Comparison of ENCODE assay signal across 17 cellular contexts in genomic region chr4:151356510-151356909, GRCh38. TPM values are rescaled to one million over a fixed set of nuclear protein-coding genes. Genes with fewer than 3 reads are reported as not detected.
DNase-seq lines count a peak whose midpoint lies in the region; ATAC-seq and TF ChIP-seq lines count a peak whose summit lies in the region.
"Had no signal": no experiment of that assay in that cellular context is flagged by ENCODE, and none has a peak within 500 bp of the region (broad histone marks: within the 10 kb centered on the region; RNA-seq: fewer than 3 reads in every experiment).

No MANE protein-coding gene starts in this region.

- no peak overlapping the region for H3K27ac ChIP-seq in foreskin keratinocyte
- H3K27ac ChIP-seq in aorta (ENCODE audit: low read depth in 1 of 2, low read length in 2 of 2), result no peak overlapping the region
- H3K27ac ChIP-seq: hepatocyte, SK-N-MC, stomach, VCaP had no signal

- no peak for TF ChIP-seq CTCF in foreskin keratinocyte (conservative IDR thresholded peaks at IDR 0.05)

- 91 to 92% methylated on average over 1 of the region's 1 CpG for WGBS in aorta, 2 donors

- ATAC-seq in foreskin keratinocyte, result peak; percentile 81
- no peak for ATAC-seq in HG03135 (IDR thresholded peaks at IDR 0.05; ENCODE audit: unreplicated experiment)
- ATAC-seq in HG02885 (IDR thresholded peaks at IDR 0.05; ENCODE audit: poor library complexity, unreplicated experiment), result no peak
- ATAC-seq in GM18873 (IDR thresholded peaks at IDR 0.05; ENCODE audit: low FRiP score, unreplicated experiment), result no peak
- no peak for ATAC-seq in aorta (ENCODE audit: low FRiP score)
- ATAC-seq: activated CD8-positive, alpha-beta T cell treated with anti-CD3 and anti-CD28 coated beads, Interleukin-2, amount 10 ng/mL, durations not matched to agents 7 days and 5 days; left ventricle myocardium superior; naive thymus-derived CD8-positive, alpha-beta T cell had no signal

- H3K9me3 ChIP-seq in aorta (ENCODE audit: control insufficient read depth, low read length), result peaks cover 2% of the 10 kb centered on the region
- H3K9me3 ChIP-seq: stomach had no signal

- H3K27me3 ChIP-seq in foreskin keratinocyte (no peaks in the 10 kb centered on the region), aorta (ENCODE audit: control insufficient read depth in 1 of 2, insufficient read depth in 2 of 2, low read length in 1 of 2) (no peaks in the 10 kb centered on the region)
- H3K27me3 ChIP-seq: hepatocyte, stomach had no signal

- DNase-seq in AG08395 (ENCODE audit: low spot score) (peak; percentile 52), HS-5 (ENCODE audit: low read depth) (peak; percentile 25), SW480 (ENCODE audit: low spot score) (peak; percentile 22), foreskin keratinocyte (peak; percentile 20 to 54), aorta (no peak)
- DNase-seq: activated CD8-positive, alpha-beta T cell treated with anti-CD3 and anti-CD28 coated beads, Interleukin-2, amount 10 ng/mL, durations not matched to agents 7 days and 5 days; left ventricle myocardium superior; naive thymus-derived CD8-positive, alpha-beta T cell; NCI-H1694; stomach had no signal

- H3K4me3 ChIP-seq in aorta (ENCODE audit: low read length in 2 of 2), result no peak overlapping the region
- H3K4me3 ChIP-seq: hepatocyte, SK-N-MC, stomach had no signal

- no peaks in the 10 kb centered on the region for H3K36me3 ChIP-seq in aorta (ENCODE audit: control insufficient read depth in 1 of 2, insufficient read depth in 2 of 2, low read length in 1 of 2)
- H3K36me3 ChIP-seq: stomach had no signal

- intact Hi-C loops in aorta (cut with DNase I), result no loop called here

- H3K4me1 ChIP-seq in foreskin keratinocyte (peaks cover 14% of the 10 kb centered on the region), aorta (ENCODE audit: control insufficient read depth in 1 of 2, insufficient read depth in 2 of 2, low read length in 2 of 2) (no peaks in the 10 kb centered on the region)
- H3K4me1 ChIP-seq: stomach had no signal

RNA-seq across cellular contexts. Expression of gene SH3D19, which starts 31.1 kb away (rescaled TPM):
- total RNA-seq in foreskin keratinocyte (39.4 and 42.4 TPM in 2 replicates), aorta (100 to 1,000 TPM in 1 of 2 donors, 10 to 100 TPM in 1; 71.5 to 110 TPM)
- polyA plus RNA-seq in foreskin keratinocyte (12.8 and 15.1 TPM in 2 replicates), aorta (10 to 100 TPM; 44.1 to 47.3 TPM)
- total RNA-seq: activated CD8-positive, alpha-beta T cell treated with anti-CD3 and anti-CD28 coated beads, Interleukin-2, amount 10 ng/mL, durations not matched to agents 7 days and 5 days had no signal

RNA-seq across cellular contexts. Expression of gene FHIP1A, which starts 52.5 kb away (rescaled TPM):
- total RNA-seq in foreskin keratinocyte, result 17.0 and 19.1 TPM in 2 replicates
- polyA plus RNA-seq in foreskin keratinocyte, result 0.93 and 1.3 TPM in 2 replicates
- 1 to 10 TPM; 2.8 to 6.2 TPM for total RNA-seq in aorta
- under 1 TPM in 1 of 2 donors, not detected in 1; 0.88 TPM for polyA plus RNA-seq in aorta
- total RNA-seq: activated CD8-positive, alpha-beta T cell treated with anti-CD3 and anti-CD28 coated beads, Interleukin-2, amount 10 ng/mL, durations not matched to agents 7 days and 5 days had no signal
- polyA plus RNA-seq: AG04450 had no signal

Comparison
In these comparisons a context has a peak if more than half of its experiments do, and no peak if none do; other contexts are left out.
1. DNase-seq: peak in AG08395 (single experiment), HS-5 (single experiment), SW480 (single experiment) and foreskin keratinocyte (2 of 2); none in aorta (0 of 2).